Comparison of ENCODE assay signal across 8 cellular contexts in genomic region chr3:49092948-49093852, GRCh38. TPM values are rescaled to one million over a fixed set of nuclear protein-coding genes. Genes with fewer than 3 reads are reported as not detected.
DNase-seq lines count a peak whose midpoint lies in the region; ATAC-seq and TF ChIP-seq lines count a peak whose summit lies in the region.

No MANE protein-coding gene starts in this region.

- no peaks in the 10 kb centered on the region for H3K9me2 ChIP-seq in OCI-LY7 (ENCODE audit: insufficient read depth, low read length)

- no peak for TF ChIP-seq CTCF in CD8-positive, alpha-beta T cell (IDR thresholded peaks at IDR 0.05)
- TF ChIP-seq CTCF in OCI-LY7 (conservative IDR thresholded peaks at IDR 0.05; ENCODE audit: low read length) (no peak), fibroblast of mammary gland (conservative IDR thresholded peaks at IDR 0.05; ENCODE audit: control insufficient read depth, insufficient read depth, low read depth, low read length) (no peak), natural killer cell (IDR thresholded peaks at IDR 0.05) (no peak)

- H3K9me3 Mint-ChIP-seq in CD8-positive, alpha-beta T cell, result no peaks in the 10 kb centered on the region
- no peaks in the 10 kb centered on the region for H3K9me3 Mint-ChIP-seq in activated T-helper 1 cell treated with anti-CD3 and anti-CD28 coated beads, Interleukin-12 subunit alpha, Interleukin-12 subunit beta, Interleukin-2, Interleukin-4 antibody, amounts not matched to agents 30 ng/mL and 10 ng/mL and 1 ng/mL, durations not matched to agents 14 hours and 24 hours and 36 hours
- no peaks in the 10 kb centered on the region for H3K9me3 Mint-ChIP-seq in natural killer cell
- no peaks in the 10 kb centered on the region for H3K9me3 Mint-ChIP-seq in stimulated activated naive B cell treated with anti-CD40 and anti-IgM and Interleukin-4, amounts not matched to agents 10 μg/mL and 1 μg/mL and 100 μg/mL, for 72 hours

- H3K9me3 ChIP-seq in CD8-positive, alpha-beta T cell (ENCODE audit: low read length), result no peaks in the 10 kb centered on the region
- H3K9me3 ChIP-seq in OCI-LY7 (ENCODE audit: low read length), result no peaks in the 10 kb centered on the region

- H3K4me1 Mint-ChIP-seq in CD8-positive, alpha-beta T cell (ENCODE audit: low read depth), result peaks cover 40% of the 10 kb centered on the region
- H3K4me1 Mint-ChIP-seq in activated T-helper 1 cell treated with anti-CD3 and anti-CD28 coated beads, Interleukin-12 subunit alpha, Interleukin-12 subunit beta, Interleukin-2, Interleukin-4 antibody, amounts not matched to agents 30 ng/mL and 10 ng/mL and 1 ng/mL, durations not matched to agents 14 hours and 24 hours and 36 hours (ENCODE audit: low read depth), result peaks cover 32% of the 10 kb centered on the region
- peaks cover 34 to 49% of the 10 kb centered on the region in 2 donors for H3K4me1 Mint-ChIP-seq in natural killer cell
- peaks cover 10 to 39% of the 10 kb centered on the region in 2 donors for H3K4me1 Mint-ChIP-seq in stimulated activated naive B cell treated with anti-CD40 and anti-IgM and Interleukin-4, amounts not matched to agents 10 μg/mL and 1 μg/mL and 100 μg/mL, for 72 hours

- H3K27ac ChIP-seq in CD8-positive, alpha-beta T cell (ENCODE audit: low read depth, low read length), result peak overlapping the region; percentile 81
- peak overlapping the region; percentile 87 for H3K27ac ChIP-seq in OCI-LY7 (ENCODE audit: low read depth, low read length, poor library complexity, severe bottlenecking)

- H3K27me3 ChIP-seq in CD8-positive, alpha-beta T cell (ENCODE audit: insufficient read depth, low read length), result no peaks in the 10 kb centered on the region

- BruUV-seq in OCI-LY7 (replicated peaks; lab: Mats Ljungman, UMichigan), result no TSS peak

- peaks cover 48% of the 10 kb centered on the region for H3K79me2 ChIP-seq in OCI-LY7 (ENCODE audit: insufficient read depth, low read depth, low read length)

- peak overlapping the region; percentile 91 for H3K4me3 Mint-ChIP-seq in CD8-positive, alpha-beta T cell
- H3K4me3 Mint-ChIP-seq in activated T-helper 1 cell treated with anti-CD3 and anti-CD28 coated beads, Interleukin-12 subunit alpha, Interleukin-12 subunit beta, Interleukin-2, Interleukin-4 antibody, amounts not matched to agents 30 ng/mL and 10 ng/mL and 1 ng/mL, durations not matched to agents 14 hours and 24 hours and 36 hours, result peak overlapping the region; percentile 97
- H3K4me3 Mint-ChIP-seq in natural killer cell, result peak overlapping the region; percentile 92
- H3K4me3 Mint-ChIP-seq in stimulated activated naive B cell treated with anti-CD40 and anti-IgM and Interleukin-4, amounts not matched to agents 10 μg/mL and 1 μg/mL and 100 μg/mL, for 72 hours, result peak overlapping the region; percentile 89 to 92

- no peaks in the 10 kb centered on the region for H3K27me3 Mint-ChIP-seq in CD8-positive, alpha-beta T cell (ENCODE audit: low read depth)
- H3K27me3 Mint-ChIP-seq in activated T-helper 1 cell treated with anti-CD3 and anti-CD28 coated beads, Interleukin-12 subunit alpha, Interleukin-12 subunit beta, Interleukin-2, Interleukin-4 antibody, amounts not matched to agents 30 ng/mL and 10 ng/mL and 1 ng/mL, durations not matched to agents 14 hours and 24 hours and 36 hours (ENCODE audit: insufficient read depth), result no peaks in the 10 kb centered on the region
- no peaks in the 10 kb centered on the region for H3K27me3 Mint-ChIP-seq in natural killer cell (ENCODE audit: low read depth in 2 of 2)
- no peaks in the 10 kb centered on the region for H3K27me3 Mint-ChIP-seq in stimulated activated naive B cell treated with anti-CD40 and anti-IgM and Interleukin-4, amounts not matched to agents 10 μg/mL and 1 μg/mL and 100 μg/mL, for 72 hours

- peak overlapping the region; percentile 99 for H3K27ac Mint-ChIP-seq in CD8-positive, alpha-beta T cell
- H3K27ac Mint-ChIP-seq in activated T-helper 1 cell treated with anti-CD3 and anti-CD28 coated beads, Interleukin-12 subunit alpha, Interleukin-12 subunit beta, Interleukin-2, Interleukin-4 antibody, amounts not matched to agents 30 ng/mL and 10 ng/mL and 1 ng/mL, durations not matched to agents 14 hours and 24 hours and 36 hours, result peak overlapping the region; percentile 91
- H3K27ac Mint-ChIP-seq in natural killer cell, result peak overlapping the region; percentile 95 to 96
- H3K27ac Mint-ChIP-seq in stimulated activated naive B cell treated with anti-CD40 and anti-IgM and Interleukin-4, amounts not matched to agents 10 μg/mL and 1 μg/mL and 100 μg/mL, for 72 hours, result peak overlapping the region; percentile 98

- peaks cover 19% of the 10 kb centered on the region; the same call in 1 of the 2 replicates for H4K20me1 ChIP-seq in OCI-LY7 (ENCODE audit: insufficient read depth, low read length)

- POLR2A ChIA-PET in CD8-positive, alpha-beta T cell (lab: Charles Lee), result interaction anchor here (0.7 to 4.1 kb wide), 26 partner anchors 11 to 853 kb away, joined by 3 to 51 read pairs (median 6); partner anchors contain the start of genes CCDC51, CCDC71, DALRD3 and IMPDH2
- POLR2A ChIA-PET in OCI-LY7 (lab: Charles Lee), result interaction anchor here (0.5 to 2.7 kb wide), 17 partner anchors 9 to 482 kb away, joined by 3 to 14 read pairs (median 4); partner anchors contain the start of genes DAG1, IMPDH2, NDUFAF3 and QARS1

- peak overlapping the region; percentile 97 for H3K4me2 ChIP-seq in OCI-LY7 (ENCODE audit: low read length)

- ATAC-seq in CD8-positive, alpha-beta T cell, result peak; percentile 45
- ATAC-seq in GM19452 (IDR thresholded peaks at IDR 0.05; ENCODE audit: unreplicated experiment) (peak; percentile 36), HG03575 (IDR thresholded peaks at IDR 0.05; ENCODE audit: extremely low read depth, insufficient number of reproducible peaks, low FRiP score, unreplicated experiment) (peak; percentile 16), natural killer cell (peak; percentile 39 to 63 (median 43))
- ATAC-seq in stimulated activated naive B cell treated with anti-CD40 and anti-IgM and Interleukin-4, amounts not matched to agents 10 μg/mL and 1 μg/mL and 100 μg/mL, for 72 hours (replicated peaks), result peak; percentile 30 to 53

- intact Hi-C loops in CD8-positive, alpha-beta T cell (cut with DNase I, micrococcal nuclease), result loop anchor here (1.0 to 10.0 kb wide), 5 partner anchors 72 to 653 kb away; partner anchors contain the start of genes TCTA (in 2 of the 2), APEH (in 1 of the 2), CCDC51 (in 1 of the 2) and TMA7 (in 1 of the 2)
- intact Hi-C loops in OCI-LY7 (cut with micrococcal nuclease; ENCODE audit: unreplicated experiment), result loop anchor here (5.0 kb wide), 3 partner anchors 86 to 579 kb away; partner anchors contain the start of genes APEH, ARIH2 and WDR6
- intact Hi-C loops in activated T-helper 1 cell treated with anti-CD3 and anti-CD28 coated beads, Interleukin-12 subunit alpha, Interleukin-12 subunit beta, Interleukin-2, Interleukin-4 antibody, amounts not matched to agents 30 ng/mL and 10 ng/mL and 1 ng/mL, durations not matched to agents 14 hours and 24 hours and 36 hours (cut with micrococcal nuclease), result loop anchor here (5.0 to 10.0 kb wide), 4 partner anchors 264 to 1311 kb away; partner anchors contain the start of genes GPX1, MST1, NCKIPSD and RNF123
- intact Hi-C loops in natural killer cell (cut with micrococcal nuclease), result loop anchor here (5.0 kb wide), 4 partner anchors 74 to 579 kb away; partner anchors contain the start of genes APEH, CCDC71, NCKIPSD and WDR6

- peaks cover 33% of the 10 kb centered on the region for H3K4me1 ChIP-seq in CD8-positive, alpha-beta T cell (ENCODE audit: insufficient read depth, low read length)
- H3K4me1 ChIP-seq in OCI-LY7 (ENCODE audit: insufficient read depth, low read length, poor library complexity, severe bottlenecking), result peaks cover 23% of the 10 kb centered on the region

- peaks cover under 1% of the 10 kb centered on the region for H3K36me3 ChIP-seq in CD8-positive, alpha-beta T cell (ENCODE audit: insufficient read depth, low read length)
- peaks cover 60% of the 10 kb centered on the region for H3K36me3 ChIP-seq in OCI-LY7 (ENCODE audit: insufficient read depth, low read length)

- CTCF ChIA-PET in CD8-positive, alpha-beta T cell (lab: Charles Lee), result interaction anchor here (0.6 to 3.0 kb wide), 12 partner anchors 11 to 105 kb away, joined by 3 to 9 read pairs (median 4); partner anchors contain the start of genes DALRD3, NDUFAF3, P4HTM and QARS1
- CTCF ChIA-PET in OCI-LY7 (lab: Charles Lee; ENCODE audit: unreplicated experiment), result interaction anchor here (0.6 to 1.1 kb wide), 5 partner anchors 11 to 376 kb away, joined by 3 to 6 read pairs (median 5); no protein-coding TSS in a partner anchor

- peak overlapping the region; percentile 47; the same call in 1 of the 2 replicates for H2AFZ ChIP-seq in OCI-LY7 (ENCODE audit: low read length)

- peaks cover 27% of the 10 kb centered on the region for H3K36me3 Mint-ChIP-seq in CD8-positive, alpha-beta T cell
- H3K36me3 Mint-ChIP-seq in activated T-helper 1 cell treated with anti-CD3 and anti-CD28 coated beads, Interleukin-12 subunit alpha, Interleukin-12 subunit beta, Interleukin-2, Interleukin-4 antibody, amounts not matched to agents 30 ng/mL and 10 ng/mL and 1 ng/mL, durations not matched to agents 14 hours and 24 hours and 36 hours (ENCODE audit: low read depth), result peaks cover 12% of the 10 kb centered on the region
- H3K36me3 Mint-ChIP-seq in natural killer cell, result no peaks in the 10 kb centered on the region
- H3K36me3 Mint-ChIP-seq in stimulated activated naive B cell treated with anti-CD40 and anti-IgM and Interleukin-4, amounts not matched to agents 10 μg/mL and 1 μg/mL and 100 μg/mL, for 72 hours, result peaks cover 4 to 13% of the 10 kb centered on the region in 2 donors

- peak; percentile 68 to 89 (median 84) for DNase-seq in CD8-positive, alpha-beta T cell
- DNase-seq in OCI-LY7 (ENCODE audit: low spot score) (peak; percentile 88), fibroblast of mammary gland (ENCODE audit: low read depth) (peak; percentile 86), natural killer cell (peak; percentile 87)
- peak; percentile 78 for DNase-seq in activated T-helper 1 cell treated with anti-CD3 and anti-CD28 coated beads, Interleukin-12 subunit alpha, Interleukin-12 subunit beta, Interleukin-2, Interleukin-4 antibody, amounts not matched to agents 30 ng/mL and 10 ng/mL and 1 ng/mL, durations not matched to agents 14 hours and 24 hours and 36 hours (ENCODE audit: low spot score)
- peak; percentile 79 for DNase-seq in stimulated activated naive B cell treated with anti-CD40 and anti-IgM and Interleukin-4, amounts not matched to agents 10 μg/mL and 1 μg/mL and 100 μg/mL, for 72 hours

- peak overlapping the region; percentile 95 for H3K4me3 ChIP-seq in CD8-positive, alpha-beta T cell (ENCODE audit: low read depth, low read length)
- H3K4me3 ChIP-seq in OCI-LY7 (ENCODE audit: low read depth, low read length, poor library complexity, severe bottlenecking), result peak overlapping the region; percentile 94
- peak overlapping the region; percentile 97 for H3K4me3 ChIP-seq in fibroblast of mammary gland (ENCODE audit: control insufficient read depth, low read depth, low read length)

RNA-seq across cellular contexts. Expression of gene QRICH1, which starts 0.7 kb away (rescaled TPM):
- total RNA-seq in CD8-positive, alpha-beta T cell, result 100 to 1,000 TPM; 232 to 246 TPM
- total RNA-seq in OCI-LY7 (2014; rRNA removed; shearing (Covaris generic)), result 93.0 and 111 TPM in 2 replicates
- 132 and 156 TPM in 2 replicates for total RNA-seq in OCI-LY7 (2022)
- total RNA-seq in activated T-helper 1 cell treated with anti-CD3 and anti-CD28 coated beads, Interleukin-12 subunit alpha, Interleukin-12 subunit beta, Interleukin-2, Interleukin-4 antibody, amounts not matched to agents 30 ng/mL and 10 ng/mL and 1 ng/mL, durations not matched to agents 14 hours and 24 hours and 36 hours, result 147 and 150 TPM in 2 replicates
- total RNA-seq in natural killer cell, result 100 to 1,000 TPM; 220 to 230 (median 227) TPM

RNA-seq across cellular contexts. Expression of gene QARS1, which starts 11.4 kb away (rescaled TPM):
- total RNA-seq in CD8-positive, alpha-beta T cell, result 100 to 1,000 TPM; 307 to 343 TPM
- total RNA-seq in OCI-LY7 (2014; rRNA removed; shearing (Covaris generic)), result 290 and 310 TPM in 2 replicates
- 355 and 459 TPM in 2 replicates for total RNA-seq in OCI-LY7 (2022)
- total RNA-seq in activated T-helper 1 cell treated with anti-CD3 and anti-CD28 coated beads, Interleukin-12 subunit alpha, Interleukin-12 subunit beta, Interleukin-2, Interleukin-4 antibody, amounts not matched to agents 30 ng/mL and 10 ng/mL and 1 ng/mL, durations not matched to agents 14 hours and 24 hours and 36 hours, result 185 and 200 TPM in 2 replicates
- 100 to 1,000 TPM; 250 to 280 (median 258) TPM for total RNA-seq in natural killer cell

RNA-seq across cellular contexts. Expression of gene USP19, which starts 27.4 kb away (rescaled TPM):
- 10 to 100 TPM; 88.6 to 90.5 TPM for total RNA-seq in CD8-positive, alpha-beta T cell
- total RNA-seq in OCI-LY7 (2014; rRNA removed; shearing (Covaris generic)), result 49.4 and 57.2 TPM in 2 replicates
- total RNA-seq in OCI-LY7 (2022) (69.4 and 78.3 TPM in 2 replicates), natural killer cell (10 to 100 TPM; 68.6 to 71.5 (median 68.6) TPM)
- total RNA-seq in activated T-helper 1 cell treated with anti-CD3 and anti-CD28 coated beads, Interleukin-12 subunit alpha, Interleukin-12 subunit beta, Interleukin-2, Interleukin-4 antibody, amounts not matched to agents 30 ng/mL and 10 ng/mL and 1 ng/mL, durations not matched to agents 14 hours and 24 hours and 36 hours, result 57.7 and 59.7 TPM in 2 replicates

RNA-seq across cellular contexts. Expression of gene LAMB2, which starts 39.6 kb away (rescaled TPM):
- total RNA-seq in CD8-positive, alpha-beta T cell, result not detected
- 0.44 TPM in 2 replicates for total RNA-seq in OCI-LY7 (2014; rRNA removed; shearing (Covaris generic))
- total RNA-seq in OCI-LY7 (2022) (not detected in 2 replicates), natural killer cell (1 to 10 TPM in 2 of 3 donors, under 1 TPM in 1; 0.75 to 1.7 (median 1.2) TPM)
- total RNA-seq in activated T-helper 1 cell treated with anti-CD3 and anti-CD28 coated beads, Interleukin-12 subunit alpha, Interleukin-12 subunit beta, Interleukin-2, Interleukin-4 antibody, amounts not matched to agents 30 ng/mL and 10 ng/mL and 1 ng/mL, durations not matched to agents 14 hours and 24 hours and 36 hours, result not detected in 2 replicates

Comparison
In these comparisons a context has a peak if more than half of its experiments do, and no peak if none do; other contexts are left out.
1. Peak in every context shown above with its lines: DNase-seq, ATAC-seq, H3K4me3 ChIP-seq and H3K27ac ChIP-seq.